ENCODE assay signal across 11 cellular contexts in genomic region chr13:25292301-25292700, GRCh38. TPM values are rescaled to one million over a fixed set of nuclear protein-coding genes. Genes with fewer than 3 reads are reported as not detected.
DNase-seq lines count a peak whose midpoint lies in the region; TF ChIP-seq lines count a peak whose summit lies in the region.
"Had no signal": no experiment of that assay in that cellular context is flagged by ENCODE, and none has a peak within 500 bp of the region (broad histone marks: within the 10 kb centered on the region; RNA-seq: fewer than 3 reads in every experiment).

No MANE protein-coding gene starts in this region.

- no peaks in the 10 kb centered on the region for H3K27me3 Mint-ChIP-seq in activated CD4-positive, alpha-beta memory T cell treated with anti-CD3 and anti-CD28 coated beads for 36 hours
- H3K27me3 Mint-ChIP-seq in activated CD4-positive, alpha-beta memory T cell treated with anti-CD3 and anti-CD28 coated beads, Interleukin-2, amount 10 ng/mL, durations not matched to agents 7 days and 5 days = peaks cover 32% of the 10 kb centered on the region
- peaks cover 2 to 8% (median 7%) of the 10 kb centered on the region in 3 donors for H3K27me3 Mint-ChIP-seq in CD14-positive monocyte (ENCODE audit: low read depth in 3 of 3)

- peak overlapping the region; percentile 18 for H3K27ac Mint-ChIP-seq in activated CD4-positive, alpha-beta memory T cell treated with anti-CD3 and anti-CD28 coated beads for 36 hours
- no peak overlapping the region for H3K27ac Mint-ChIP-seq in activated CD4-positive, alpha-beta memory T cell treated with anti-CD3 and anti-CD28 coated beads, Interleukin-2, amount 10 ng/mL, durations not matched to agents 7 days and 5 days
- no peak overlapping the region for H3K27ac Mint-ChIP-seq in CD14-positive monocyte

- peak overlapping the region; percentile 19 for H2AFZ ChIP-seq in neural cell (ENCODE audit: low read depth, low read length)

- POLR2A ChIA-PET in activated CD4-positive, alpha-beta memory T cell treated with anti-CD3 and anti-CD28 coated beads for 36 hours (lab: Charles Lee) = interaction anchor here (0.9 kb wide), 1 partner anchor 10 kb away, joined by 3 read pairs; no protein-coding TSS in a partner anchor
- POLR2A ChIA-PET in activated CD4-positive, alpha-beta memory T cell treated with anti-CD3 and anti-CD28 coated beads, Interleukin-2, amount 10 ng/mL, durations not matched to agents 7 days and 5 days (lab: Charles Lee) = interaction anchor here (1.0 to 2.6 kb wide), 2 partner anchors 10 to 12 kb away, joined by 3 to 15 read pairs; partner anchors contain the start of gene NUP58

- TF ChIP-seq CTCF in neural cell (IDR thresholded peaks at IDR 0.05; ENCODE audit: poor library complexity, severe bottlenecking) = no peak
- no peak for TF ChIP-seq CTCF in CD14-positive monocyte (IDR thresholded peaks at IDR 0.05)

- H3K9me3 Mint-ChIP-seq in activated CD4-positive, alpha-beta memory T cell treated with anti-CD3 and anti-CD28 coated beads for 36 hours = no peaks in the 10 kb centered on the region
- no peaks in the 10 kb centered on the region for H3K9me3 Mint-ChIP-seq in activated CD4-positive, alpha-beta memory T cell treated with anti-CD3 and anti-CD28 coated beads, Interleukin-2, amount 10 ng/mL, durations not matched to agents 7 days and 5 days
- no peaks in the 10 kb centered on the region for H3K9me3 Mint-ChIP-seq in CD14-positive monocyte

- H3K4me1 Mint-ChIP-seq in activated CD4-positive, alpha-beta memory T cell treated with anti-CD3 and anti-CD28 coated beads for 36 hours (ENCODE audit: low read depth) = peaks cover 5% of the 10 kb centered on the region
- peaks cover 15% of the 10 kb centered on the region for H3K4me1 Mint-ChIP-seq in activated CD4-positive, alpha-beta memory T cell treated with anti-CD3 and anti-CD28 coated beads, Interleukin-2, amount 10 ng/mL, durations not matched to agents 7 days and 5 days
- H3K4me1 Mint-ChIP-seq in CD14-positive monocyte = peaks cover 13% of the 10 kb centered on the region

- H3K9me2 ChIP-seq in neural cell (ENCODE audit: insufficient read depth, low read length) = no peaks in the 10 kb centered on the region

- H3K36me3 Mint-ChIP-seq in activated CD4-positive, alpha-beta memory T cell treated with anti-CD3 and anti-CD28 coated beads for 36 hours = no peaks in the 10 kb centered on the region
- no peaks in the 10 kb centered on the region for H3K36me3 Mint-ChIP-seq in activated CD4-positive, alpha-beta memory T cell treated with anti-CD3 and anti-CD28 coated beads, Interleukin-2, amount 10 ng/mL, durations not matched to agents 7 days and 5 days (ENCODE audit: low read depth)
- no peaks in the 10 kb centered on the region for H3K36me3 Mint-ChIP-seq in CD14-positive monocyte

- TF ChIP-seq EP300 in neural cell (conservative IDR thresholded peaks at IDR 0.05; ENCODE audit: poor library complexity, severe bottlenecking) = no peak

- H3K4me3 Mint-ChIP-seq in activated CD4-positive, alpha-beta memory T cell treated with anti-CD3 and anti-CD28 coated beads for 36 hours = no peak overlapping the region
- H3K4me3 Mint-ChIP-seq in activated CD4-positive, alpha-beta memory T cell treated with anti-CD3 and anti-CD28 coated beads, Interleukin-2, amount 10 ng/mL, durations not matched to agents 7 days and 5 days = no peak overlapping the region
- H3K4me3 Mint-ChIP-seq in CD14-positive monocyte = no peak overlapping the region

- no peaks in the 10 kb centered on the region for H4K20me1 ChIP-seq in neural cell (ENCODE audit: insufficient read depth)

- peak overlapping the region; percentile 52 for H3K27ac ChIP-seq in neural cell (ENCODE audit: low read length)
- H3K27ac ChIP-seq in substantia nigra (ENCODE audit: low read depth, low read length, poor library complexity, severe bottlenecking) = no peak overlapping the region
- H3K27ac ChIP-seq: breast epithelium, VCaP had no signal

- intact Hi-C loops in activated CD4-positive, alpha-beta memory T cell treated with anti-CD3 and anti-CD28 coated beads for 36 hours (cut with micrococcal nuclease) = no loop called here
- intact Hi-C loops in CD14-positive monocyte (cut with micrococcal nuclease) = no loop called here

- peak; percentile 23 for DNase-seq in activated CD4-positive, alpha-beta memory T cell treated with anti-CD3 and anti-CD28 coated beads for 36 hours
- no peak for DNase-seq in activated CD4-positive, alpha-beta memory T cell treated with anti-CD3 and anti-CD28 coated beads, Interleukin-2, amount 10 ng/mL, durations not matched to agents 7 days and 5 days
- DNase-seq in NCI-H2227 (lab: John Stamatoyannopoulos, UW; ENCODE audit: unreplicated experiment) (peak; percentile 37), astrocyte of the hippocampus (ENCODE audit: low read depth, low spot score) (peak; percentile 4), GM19240 (ENCODE audit: insufficient read length, low spot score) (no peak), CD14-positive monocyte (ENCODE audit: low spot score) (no peak), substantia nigra (lab: John Stamatoyannopoulos, UW) (no peak)
- DNase-seq: BE2C had no signal

- no peaks in the 10 kb centered on the region for H3K9me3 ChIP-seq in neural cell (ENCODE audit: low read length)
- H3K9me3 ChIP-seq: BE2C, breast epithelium had no signal

- TF ChIP-seq RAD21 in neural cell (conservative IDR thresholded peaks at IDR 0.05) = no peak

- CTCF ChIA-PET in activated CD4-positive, alpha-beta memory T cell treated with anti-CD3 and anti-CD28 coated beads for 36 hours (lab: Charles Lee) = no interaction called here
- CTCF ChIA-PET in activated CD4-positive, alpha-beta memory T cell treated with anti-CD3 and anti-CD28 coated beads, Interleukin-2, amount 10 ng/mL, durations not matched to agents 7 days and 5 days (lab: Charles Lee) = no interaction called here

- H3F3A ChIP-seq in neural cell (ENCODE audit: insufficient read depth, low read length, poor library complexity, severe bottlenecking) = no peaks in the 10 kb centered on the region

- H3K79me2 ChIP-seq in neural cell (replicated peaks; ENCODE audit: insufficient read depth, low read length) = no peaks in the 10 kb centered on the region

- H3K4me3 ChIP-seq in neural cell (ENCODE audit: low read length) = peak overlapping the region; percentile 40
- H3K4me3 ChIP-seq: breast epithelium had no signal

- H3K4me2 ChIP-seq in neural cell (ENCODE audit: low read length) = peak overlapping the region; percentile 54

- H3K9ac ChIP-seq in neural cell (ENCODE audit: low read length) = no peak overlapping the region

- H3K27me3 ChIP-seq in neural cell (ENCODE audit: insufficient read depth, low read depth, low read length) = no peaks in the 10 kb centered on the region
- H3K27me3 ChIP-seq: BE2C had no signal

- H3K36me3 ChIP-seq in neural cell (ENCODE audit: insufficient read depth, low read length) = no peaks in the 10 kb centered on the region
- H3K36me3 ChIP-seq: BE2C, breast epithelium had no signal

TF ChIP-seq in neural cell, 6 proteins besides CTCF, POLR2A, EP300 and RAD21:
- no peak for TF ChIP-seq POLR2AphosphoS5 (IDR thresholded peaks at IDR 0.05)
- no peak for TF ChIP-seq TAF1 (IDR thresholded peaks at IDR 0.05; ENCODE audit: low read depth)

RNA-seq across cellular contexts. Expression of gene MTMR6, which starts 5.0 kb away (rescaled TPM):
- 10 to 100 TPM; 12.2 to 12.5 TPM for total RNA-seq in activated CD4-positive, alpha-beta memory T cell treated with anti-CD3 and anti-CD28 coated beads for 36 hours
- total RNA-seq in activated CD4-positive, alpha-beta memory T cell treated with anti-CD3 and anti-CD28 coated beads, Interleukin-2, amount 10 ng/mL, durations not matched to agents 7 days and 5 days = 10 to 100 TPM; 24.8 to 25.3 TPM
- polyA plus RNA-seq in neural cell (40.8 and 45.4 TPM in 2 replicates), CD14-positive monocyte (10 to 100 TPM; 24.4 to 31.9 TPM)
- 59.6 and 62.9 TPM in 2 replicates for polyA minus RNA-seq in neural cell

RNA-seq across cellular contexts. Expression of gene NUP58, which starts 9.1 kb away (rescaled TPM):
- total RNA-seq in activated CD4-positive, alpha-beta memory T cell treated with anti-CD3 and anti-CD28 coated beads for 36 hours = 100 to 1,000 TPM in 1 of 2 experiments, 10 to 100 TPM in 1; 99.4 to 101 TPM
- 10 to 100 TPM; 80.6 to 86.7 TPM for total RNA-seq in activated CD4-positive, alpha-beta memory T cell treated with anti-CD3 and anti-CD28 coated beads, Interleukin-2, amount 10 ng/mL, durations not matched to agents 7 days and 5 days
- polyA plus RNA-seq in neural cell = 147 and 150 TPM in 2 replicates
- polyA minus RNA-seq in neural cell = 211 and 216 TPM in 2 replicates
- polyA plus RNA-seq in CD14-positive monocyte = 10 to 100 TPM; 25.1 to 26.3 TPM

Comparison
In these comparisons a context has a peak if more than half of its experiments do, and no peak if none do; other contexts are left out.
1. DNase-seq: peak in activated CD4-positive, alpha-beta memory T cell treated with anti-CD3 and anti-CD28 coated beads for 36 hours (single experiment), NCI-H2227 (single experiment) and astrocyte of the hippocampus (single experiment); none in activated CD4-positive, alpha-beta memory T cell treated with anti-CD3 and anti-CD28 coated beads, Interleukin-2, amount 10 ng/mL, durations not matched to agents 7 days and 5 days (single experiment), GM19240 (single experiment), CD14-positive monocyte (single experiment) and substantia nigra (0 of 49).